ENCODE assay signal across 16 cellular contexts in genomic region chrX:17432158-17432557, GRCh38. TPM values are rescaled to one million over a fixed set of nuclear protein-coding genes. Genes with fewer than 3 reads are reported as not detected.
DNase-seq lines count a peak whose midpoint lies in the region; ATAC-seq and TF ChIP-seq lines count a peak whose summit lies in the region.
"Had no signal": no experiment of that assay in that cellular context is flagged by ENCODE, and none has a peak within 500 bp of the region (broad histone marks: within the 10 kb centered on the region; RNA-seq: fewer than 3 reads in every experiment).

No MANE protein-coding gene starts in this region.

- H3K27ac Mint-ChIP-seq in glutamatergic neuron (ENCODE audit: unreplicated experiment), result no peak overlapping the region
- H3K27ac Mint-ChIP-seq: CD8-positive, alpha-beta memory T cell; GM23338 had no signal

- intact Hi-C loops in head of caudate nucleus (cut with DNase I), result no loop called here

- no peak for ATAC-seq in GM19395 (IDR thresholded peaks at IDR 0.05; ENCODE audit: unreplicated experiment)
- ATAC-seq: GM23338 had no signal

- H3K27me3 Mint-ChIP-seq in glutamatergic neuron (ENCODE audit: unreplicated experiment), result no peaks in the 10 kb centered on the region
- H3K27me3 Mint-ChIP-seq: CD4-positive, CD25-positive, alpha-beta regulatory T cell had no signal

- H3K36me3 Mint-ChIP-seq in glutamatergic neuron (ENCODE audit: unreplicated experiment), result no peaks in the 10 kb centered on the region
- H3K36me3 Mint-ChIP-seq: CD4-positive, CD25-positive, alpha-beta regulatory T cell; CD8-positive, alpha-beta memory T cell had no signal

- no peaks in the 10 kb centered on the region for H3K4me1 Mint-ChIP-seq in glutamatergic neuron (ENCODE audit: low read depth, unreplicated experiment)
- H3K4me1 Mint-ChIP-seq: CD4-positive, CD25-positive, alpha-beta regulatory T cell; CD8-positive, alpha-beta memory T cell had no signal

- H3K9me3 Mint-ChIP-seq in glutamatergic neuron (ENCODE audit: unreplicated experiment), result no peaks in the 10 kb centered on the region
- H3K9me3 Mint-ChIP-seq: CD8-positive, alpha-beta memory T cell; GM23338 had no signal

- H3K4me3 Mint-ChIP-seq in glutamatergic neuron (ENCODE audit: unreplicated experiment), result no peak overlapping the region
- H3K4me3 Mint-ChIP-seq: CD4-positive, CD25-positive, alpha-beta regulatory T cell; CD8-positive, alpha-beta memory T cell; GM23338 had no signal

- DNase-seq in COLO668 (lab: John Stamatoyannopoulos, UW; ENCODE audit: unreplicated experiment) (peak; percentile 11), DMS53 (lab: John Stamatoyannopoulos, UW) (peak; percentile 79), NCI-H2029 treated with DMSO at 0.1 percent for 48 hours (lab: John Stamatoyannopoulos, UW) (peak; percentile 50), NCI-H748 treated with DMSO at 0.1 percent for 48 hours (lab: John Stamatoyannopoulos, UW) (peak; percentile 59), glutamatergic neuron (no peak), head of caudate nucleus (no peak)
- DNase-seq: ACHN; BE2C; C1 segment of cervical spinal cord; CD4-positive, CD25-positive, alpha-beta regulatory T cell; CD8-positive, alpha-beta memory T cell; DMS79; GDM1; HCEC 1CT had no signal

- TF ChIP-seq CTCF in glutamatergic neuron (IDR thresholded peaks at IDR 0.05; ENCODE audit: partially characterized antibody, unreplicated experiment), result no peak

RNA-seq across cellular contexts. Expression of gene NHS, which starts 57.2 kb away (rescaled TPM):
- 9.1 TPM for total RNA-seq in glutamatergic neuron (ENCODE audit: unreplicated experiment)

Comparison
In these comparisons a context has a peak if more than half of its experiments do, and no peak if none do; other contexts are left out.
1. DNase-seq: peak in COLO668 (single experiment), DMS53 (single experiment), NCI-H2029 treated with DMSO at 0.1 percent for 48 hours (single experiment) and NCI-H748 treated with DMSO at 0.1 percent for 48 hours (single experiment); none in glutamatergic neuron (single experiment) and head of caudate nucleus (0 of 42).